Comparison of ENCODE assay signal across 34 cellular contexts in the genomic region with DNA sequence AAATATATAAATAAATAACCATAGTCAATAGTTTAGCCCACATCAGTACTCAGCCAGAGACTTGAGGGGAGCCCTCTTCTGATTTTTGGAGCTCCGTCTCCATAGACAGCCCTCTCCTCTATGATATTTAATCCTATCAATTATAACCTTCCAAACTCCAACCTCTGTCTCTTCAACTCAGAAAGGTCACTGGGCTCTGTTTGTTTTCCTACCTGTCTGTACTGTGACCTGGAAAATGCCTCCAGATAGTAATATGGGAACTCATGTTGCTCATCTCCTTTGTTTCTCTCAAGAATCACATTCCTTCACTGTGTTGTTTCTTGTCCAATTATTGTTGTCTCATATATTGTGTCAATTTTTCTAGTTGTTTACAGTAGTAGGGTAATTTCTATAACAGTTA.
"Had no signal": no experiment of that assay in that cellular context is flagged by ENCODE, and none has a peak within 500 bp of the region (broad histone marks: within the 10 kb centered on the region; RNA-seq: fewer than 3 reads in every experiment).

No MANE protein-coding gene starts in this region.

- H3K27ac Mint-ChIP-seq: activated naive CD4-positive, alpha-beta T cell treated with anti-CD3 and anti-CD28 coated beads for 36 hours; activated naive CD4-positive, alpha-beta T cell treated with anti-CD3 and anti-CD28 coated beads, Interleukin-2, amount 10 ng/mL, durations not matched to agents 7 days and 5 days; activated naive CD4-positive, alpha-beta T cell treated with anti-CD3 and anti-CD28 coated beads, Interleukin-2, amount 50 U/mL, for 24 hours; activated naive CD8-positive, alpha-beta T cell; activated naive CD8-positive, alpha-beta T cell treated with anti-CD3 and anti-CD28 coated beads, Interleukin-2, amount 10 ng/mL, durations not matched to agents 7 days and 5 days; activated T-cell treated with anti-CD3 and anti-CD28 coated beads, Interleukin-2, amount 50 U/mL, for 24 hours; activated T-cell treated with anti-CD3 and anti-CD28 coated beads, Interleukin-2, amount 50 U/mL, for 72 hours; activated T-helper 1 cell treated with anti-CD3 and anti-CD28 coated beads, Interleukin-12 subunit alpha, Interleukin-12 subunit beta, Interleukin-2, Interleukin-4 antibody, amounts not matched to agents 30 ng/mL and 10 ng/mL and 1 ng/mL, durations not matched to agents 14 hours and 24 hours and 36 hours; activated T-helper 17 cell treated with anti-CD3 and anti-CD28 coated beads, Interleukin-2, amount 50 U/mL, for 72 hours; activated T-helper 2 cell treated with anti-CD3 and anti-CD28 coated beads, Interferon-gamma antibody, Interleukin-2, Interleukin-4, amounts not matched to agents 10 μg/mL and 5 μg/mL and 100 μg/mL, durations not matched to agents 14 hours and 24 hours and 36 hours; brain had no signal

- ATAC-seq: activated naive CD4-positive, alpha-beta T cell treated with anti-CD3 and anti-CD28 coated beads, Interleukin-2, amount 50 U/mL, for 72 hours; activated T-cell treated with anti-CD3 and anti-CD28 coated beads, Interleukin-2, amount 50 U/mL, for 4 hours; activated T-cell treated with anti-CD3 and anti-CD28 coated beads, Interleukin-2, amount 50 U/mL, for 72 hours; activated T-helper 17 cell treated with anti-CD3 and anti-CD28 coated beads, Interleukin-2, amount 50 U/mL, for 72 hours; body of pancreas had no signal

- DNase-seq: activated effector memory CD4-positive, alpha-beta T cell treated with anti-CD3 and anti-CD28 coated beads, Interleukin-2, amount 50 U/mL, for 16 hours; activated effector memory CD4-positive, alpha-beta T cell treated with Interleukin-2 at 50 U/mL for 16 hours; activated gamma-delta T cell; activated gamma-delta T cell treated with Interleukin-2 at 50 U/mL for 16 hours; activated naive CD4-positive, alpha-beta T cell; activated naive CD4-positive, alpha-beta T cell treated with anti-CD3 and anti-CD28 coated beads for 36 hours; activated naive CD4-positive, alpha-beta T cell treated with anti-CD3 and anti-CD28 coated beads, Interleukin-2, amount 10 ng/mL, durations not matched to agents 7 days and 5 days; activated naive CD4-positive, alpha-beta T cell treated with anti-CD3 and anti-CD28 coated beads, Interleukin-2, amount 50 U/mL, for 16 hours; activated naive CD4-positive, alpha-beta T cell treated with Interleukin-2 at 50 U/mL for 16 hours; activated naive CD8-positive, alpha-beta T cell treated with anti-CD3 and anti-CD28 coated beads, Interleukin-2, amount 10 ng/mL, durations not matched to agents 7 days and 5 days; activated T-cell treated with anti-CD3 and anti-CD28 coated beads for 4 hours; activated T-cell treated with anti-CD3 and anti-CD28 coated beads, Interleukin-2, amount 50 U/mL, for 1 hour; activated T-cell treated with anti-CD3 and anti-CD28 coated beads, Interleukin-2, amount 50 U/mL, for 24 hours; activated T-cell treated with anti-CD3 and anti-CD28 coated beads, Interleukin-2, amount 50 U/mL, for 4 hours; activated T-cell treated with anti-CD3 and anti-CD28 coated beads, Interleukin-2, amount 50 U/mL, for 48 hours; activated T-cell treated with anti-CD3 and anti-CD28 coated beads, Interleukin-2, amount 50 U/mL, for 72 hours; adrenal gland; amniotic stem cell; amygdala; anterior cingulate cortex; aorta; body of pancreas; brain microvascular endothelial cell; caudate nucleus; central memory CD4-positive, alpha-beta T cell; cerebellar nuclear complex had no signal

- H3K4me1 Mint-ChIP-seq: activated naive CD4-positive, alpha-beta T cell treated with anti-CD3 and anti-CD28 coated beads, Interleukin-2, amount 10 ng/mL, durations not matched to agents 7 days and 5 days; activated naive CD4-positive, alpha-beta T cell treated with anti-CD3 and anti-CD28 coated beads, Interleukin-2, amount 50 U/mL, for 24 hours had no signal

- H3K4me3 Mint-ChIP-seq: activated naive CD4-positive, alpha-beta T cell treated with anti-CD3 and anti-CD28 coated beads for 36 hours; activated naive CD4-positive, alpha-beta T cell treated with anti-CD3 and anti-CD28 coated beads, Interleukin-2, amount 10 ng/mL, durations not matched to agents 7 days and 5 days; activated naive CD4-positive, alpha-beta T cell treated with anti-CD3 and anti-CD28 coated beads, Interleukin-2, amount 50 U/mL, for 24 hours; activated naive CD8-positive, alpha-beta T cell; activated naive CD8-positive, alpha-beta T cell treated with anti-CD3 and anti-CD28 coated beads, Interleukin-2, amount 10 ng/mL, durations not matched to agents 7 days and 5 days; activated T-cell treated with anti-CD3 and anti-CD28 coated beads, Interleukin-2, amount 50 U/mL, for 24 hours; activated T-cell treated with anti-CD3 and anti-CD28 coated beads, Interleukin-2, amount 50 U/mL, for 4 hours; activated T-cell treated with anti-CD3 and anti-CD28 coated beads, Interleukin-2, amount 50 U/mL, for 72 hours; activated T-helper 1 cell treated with anti-CD3 and anti-CD28 coated beads, Interleukin-12 subunit alpha, Interleukin-12 subunit beta, Interleukin-2, Interleukin-4 antibody, amounts not matched to agents 30 ng/mL and 10 ng/mL and 1 ng/mL, durations not matched to agents 14 hours and 24 hours and 36 hours; activated T-helper 17 cell treated with anti-CD3 and anti-CD28 coated beads, Interleukin-2, amount 50 U/mL, for 72 hours; brain; central memory CD8-positive, alpha-beta T cell had no signal

- H3K27me3 Mint-ChIP-seq: activated naive CD4-positive, alpha-beta T cell treated with anti-CD3 and anti-CD28 coated beads, Interleukin-2, amount 10 ng/mL, durations not matched to agents 7 days and 5 days; activated naive CD4-positive, alpha-beta T cell treated with anti-CD3 and anti-CD28 coated beads, Interleukin-2, amount 50 U/mL, for 24 hours; activated naive CD8-positive, alpha-beta T cell; activated naive CD8-positive, alpha-beta T cell treated with anti-CD3 and anti-CD28 coated beads, Interleukin-2, amount 10 ng/mL, durations not matched to agents 7 days and 5 days; activated T-cell treated with anti-CD3 and anti-CD28 coated beads, Interleukin-2, amount 50 U/mL, for 24 hours; activated T-helper 17 cell treated with anti-CD3 and anti-CD28 coated beads, Interleukin-2, amount 50 U/mL, for 72 hours; brain; central memory CD8-positive, alpha-beta T cell had no signal
